ENCODE assay signal across 18 cellular contexts in the genomic region with DNA sequence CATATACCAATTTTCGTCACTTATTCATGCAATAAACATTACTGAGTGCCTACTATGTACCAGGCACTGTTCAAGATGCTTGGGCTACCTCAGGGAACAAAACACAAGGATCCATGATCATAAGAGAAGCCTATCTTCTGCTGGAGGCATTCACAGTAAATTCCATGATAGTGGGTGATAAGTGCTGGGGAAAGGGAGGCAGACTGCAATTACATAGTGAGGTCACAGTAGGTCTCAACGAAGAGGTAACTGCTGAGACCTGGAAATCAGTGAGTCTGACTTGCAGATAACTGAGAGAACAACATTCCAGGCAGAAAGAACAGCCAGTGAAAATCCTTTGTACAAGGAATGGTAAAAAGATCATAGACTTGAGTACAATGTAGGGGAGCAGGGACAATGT. TPM values are rescaled to one million over a fixed set of nuclear protein-coding genes. Genes with fewer than 3 reads are reported as not detected.
A peak's percentile ranks its signal among the peaks of the same experiment; 100 is the strongest.
DNase-seq lines count a peak whose midpoint lies in the region; ATAC-seq and TF ChIP-seq lines count a peak whose summit lies in the region.
"Had no signal": no experiment of that assay in that cellular context is flagged by ENCODE, and none has a peak within 500 bp of the region (broad histone marks: within the 10 kb centered on the region; RNA-seq: fewer than 3 reads in every experiment).

No MANE protein-coding gene starts in this region.

- H3K79me1 ChIP-seq in H9 (ENCODE audit: insufficient read depth, low read depth, low read length, poor library complexity, severe bottlenecking) (peaks cover 25% of the 10 kb centered on the region), trophoblast cell (ENCODE audit: low read length) (no peaks in the 10 kb centered on the region)

- H3K9ac ChIP-seq in H9 (ENCODE audit: extremely low read depth, insufficient read length, low read length): no peak overlapping the region
- H3K9ac ChIP-seq in trophoblast cell (ENCODE audit: low read length): no peak overlapping the region
- H3K9ac ChIP-seq: SK-N-SH had no signal

- TF ChIP-seq CTCF in H9 (conservative IDR thresholded peaks at IDR 0.05) (no peak), left ventricle myocardium inferior (IDR thresholded peaks at IDR 0.05; ENCODE audit: borderline replicate concordance) (no peak)

- H3K4me3 Mint-ChIP-seq in H9: no peak overlapping the region
- no peak overlapping the region for H3K4me3 Mint-ChIP-seq in T-helper 17 cell

- ATAC-seq in T-helper 17 cell: no peak

- H3K23me2 ChIP-seq in H9 (ENCODE audit: insufficient read length, low read depth, low read length, poor library complexity, severe bottlenecking): no peaks in the 10 kb centered on the region

- H4K8ac ChIP-seq in H9 (replicated peaks; ENCODE audit: insufficient read length, low read depth, low read length) (no peak overlapping the region), trophoblast cell (ENCODE audit: low read depth, low read length) (no peak overlapping the region)

- no peak overlapping the region for H2BK5ac ChIP-seq in H9 (ENCODE audit: insufficient read length, low read length)
- H2BK5ac ChIP-seq in trophoblast cell (ENCODE audit: low read depth, low read length, poor library complexity): no peak overlapping the region

- H4K91ac ChIP-seq in H9 (ENCODE audit: insufficient read length, low read depth, low read length): no peak overlapping the region
- no peak overlapping the region for H4K91ac ChIP-seq in trophoblast cell (ENCODE audit: low read depth, low read length)

- H3K23ac ChIP-seq in H9 (ENCODE audit: insufficient read length, low read depth, low read length) (no peak overlapping the region), trophoblast cell (ENCODE audit: low read length) (no peak overlapping the region)

- H3K36me3 ChIP-seq in left ventricle myocardium inferior (no peaks in the 10 kb centered on the region), trophoblast cell (ENCODE audit: control insufficient read depth in 1 of 2, insufficient read depth in 2 of 2, low read length in 2 of 2) (no peaks in the 10 kb centered on the region)
- H3K36me3 ChIP-seq: adrenal gland, BE2C, ovary had no signal

- no CpG with 5 or more reads among the region's 2 CpGs for WGBS in H9 (ENCODE audit: extremely low coverage, insufficient read length, low lambda C conversion rate)
- no CpG with 5 or more reads among the region's 2 CpGs for WGBS in trophoblast cell (ENCODE audit: extremely low coverage, insufficient coverage, insufficient read length)

- H3K36me3 Mint-ChIP-seq in H9 (ENCODE audit: insufficient read depth in 1 of 3, low read depth in 3 of 3) (peaks cover 0 to 2% (median 0%) of the 10 kb centered on the region in 3 experiments; a peak in 2 of 7 replicates), T-helper 17 cell (ENCODE audit: low read depth) (no peaks in the 10 kb centered on the region)

- intact Hi-C loops in left ventricle myocardium inferior (cut with micrococcal nuclease): no loop called here

- H4K20me1 ChIP-seq in H9 (ENCODE audit: control insufficient read depth, insufficient read depth, insufficient read length): peaks cover 3% of the 10 kb centered on the region

- no peak overlapping the region for H2BK12ac ChIP-seq in H9 (ENCODE audit: insufficient read length, low read depth, low read length)
- no peak overlapping the region for H2BK12ac ChIP-seq in trophoblast cell (ENCODE audit: low read length)

- no peaks in the 10 kb centered on the region for H3K9me3 ChIP-seq in H9 (ENCODE audit: control insufficient read depth, low read depth, low read length)
- no peaks in the 10 kb centered on the region for H3K9me3 ChIP-seq in T-helper 17 cell (ENCODE audit: control insufficient read depth, low read length, poor library complexity, severe bottlenecking)
- no peaks in the 10 kb centered on the region for H3K9me3 ChIP-seq in left ventricle myocardium inferior (replicated peaks)
- no peaks in the 10 kb centered on the region for H3K9me3 ChIP-seq in trophoblast cell (ENCODE audit: insufficient read depth, low read depth, low read length)
- H3K9me3 ChIP-seq: adrenal gland, BE2C, ovary, SK-N-SH had no signal

- peaks cover 18 to 20% of the 10 kb centered on the region in 2 experiments for H3K4me1 Mint-ChIP-seq in H9
- H3K4me1 Mint-ChIP-seq in T-helper 17 cell: peaks cover 23% of the 10 kb centered on the region

- peak overlapping the region; percentile 5 for H3K4me3 ChIP-seq in left ventricle myocardium inferior
- no peak overlapping the region for H3K4me3 ChIP-seq in trophoblast cell (ENCODE audit: low read depth, low read length)
- H3K4me3 ChIP-seq: adrenal gland, ovary had no signal

- H3K27me3 Mint-ChIP-seq in H9 (ENCODE audit: low read depth) (no peaks in the 10 kb centered on the region), T-helper 17 cell (no peaks in the 10 kb centered on the region)

- H3K27me3 ChIP-seq in H9 (ENCODE audit: insufficient read depth, low read length): no peaks in the 10 kb centered on the region
- H3K27me3 ChIP-seq in left ventricle myocardium inferior (ENCODE audit: low read depth): no peaks in the 10 kb centered on the region
- no peaks in the 10 kb centered on the region for H3K27me3 ChIP-seq in trophoblast cell (ENCODE audit: insufficient read depth, low read length)
- H3K27me3 ChIP-seq: adrenal gland, BE2C, ovary had no signal

- H3K27ac Mint-ChIP-seq in H9 (peak overlapping the region; percentile 5 to 69 (median 32); a peak in 4 of 7 replicates), T-helper 17 cell (peak overlapping the region; percentile 49)
- H3K27ac Mint-ChIP-seq: activated T-helper 2 cell treated with anti-CD3 and anti-CD28 coated beads, Interferon-gamma antibody, Interleukin-2, Interleukin-4, amounts not matched to agents 10 μg/mL and 5 μg/mL and 100 μg/mL, durations not matched to agents 14 hours and 24 hours and 36 hours had no signal

- no peak overlapping the region for H3K27ac ChIP-seq in H9 (ENCODE audit: insufficient read length, low read depth, low read length)
- peak overlapping the region; percentile 87 for H3K27ac ChIP-seq in left ventricle myocardium inferior (replicated peaks)
- H3K27ac ChIP-seq in trophoblast cell (ENCODE audit: low read depth, low read length): no peak overlapping the region
- H3K27ac ChIP-seq: adrenal gland, ovary had no signal

- no peak for DNase-seq in H9
- no peak for DNase-seq in T-helper 17 cell
- DNase-seq in left ventricle myocardium inferior: no peak
- DNase-seq in trophoblast cell: peak; percentile 10 to 55
- DNase-seq in activated effector memory CD4-positive, alpha-beta T cell treated with Interleukin-2 at 50 U/mL for 16 hours: no peak
- DNase-seq in occipital lobe (lab: John Stamatoyannopoulos, UW): no peak
- no peak for DNase-seq in epidermal melanocyte (ENCODE audit: insufficient read length, low spot score)
- DNase-seq: central memory CD4-positive, alpha-beta T cell; effector CD8-positive, alpha-beta T cell; GF-D8; NCI-H1417; NCI-H2171 treated with DMSO at 0.1 percent for 48 hours; NCI-H748 treated with DMSO at 0.1 percent for 48 hours; ovary had no signal

- no peak overlapping the region for H2BK120ac ChIP-seq in H9 (ENCODE audit: low read depth, low read length, poor library complexity, severe bottlenecking)
- no peak overlapping the region for H2BK120ac ChIP-seq in trophoblast cell (ENCODE audit: insufficient read depth, low read length, poor library complexity)

- no peak overlapping the region for H4K5ac ChIP-seq in H9 (ENCODE audit: insufficient read length, low read depth, low read length)

- H2AK5ac ChIP-seq in H9 (ENCODE audit: insufficient read length, low read length) (no peak overlapping the region), trophoblast cell (ENCODE audit: low read length) (no peak overlapping the region)

- H3K4me2 ChIP-seq in H9 (ENCODE audit: insufficient read depth, insufficient read length, low read length) (no peak overlapping the region), trophoblast cell (ENCODE audit: low read length) (no peak overlapping the region)
- H3K4me2 ChIP-seq: SK-N-SH had no signal

- H2AFZ ChIP-seq in H9 (ENCODE audit: low read length) (no peak overlapping the region), trophoblast cell (ENCODE audit: insufficient read depth, low read length, poor library complexity) (no peak overlapping the region)

- H2BK20ac ChIP-seq in H9 (ENCODE audit: low read depth, low read length, poor library complexity, severe bottlenecking): no peak overlapping the region

- H3K18ac ChIP-seq in H9 (ENCODE audit: insufficient read length, low read depth, low read length) (no peak overlapping the region), trophoblast cell (ENCODE audit: low read length) (no peak overlapping the region)

- no peak overlapping the region for H4K12ac ChIP-seq in trophoblast cell (ENCODE audit: low read depth, low read length)

- no peak overlapping the region for H3T11ph ChIP-seq in H9 (ENCODE audit: low read length)

- peaks cover 44% of the 10 kb centered on the region for H3K79me2 ChIP-seq in H9 (ENCODE audit: insufficient read depth, low read length)
- peaks cover 15% of the 10 kb centered on the region for H3K79me2 ChIP-seq in trophoblast cell (ENCODE audit: control insufficient read depth, insufficient read depth, low read length, poor library complexity)

- no peak overlapping the region for H3K4ac ChIP-seq in H9 (ENCODE audit: low read depth, low read length)
- no peak overlapping the region for H3K4ac ChIP-seq in trophoblast cell (ENCODE audit: low read depth, low read length)

- H3K4me1 ChIP-seq in H9 (ENCODE audit: insufficient read depth, low read length) (peaks cover 3% of the 10 kb centered on the region; the same call in 1 of the 2 replicates), left ventricle myocardium inferior (peaks cover 84% of the 10 kb centered on the region), trophoblast cell (ENCODE audit: control insufficient read depth in 1 of 2, insufficient read depth in 2 of 2, low read length in 2 of 2) (peaks cover 4 to 6% of the 10 kb centered on the region in 2 experiments)

- no peaks in the 10 kb centered on the region for H3K9me3 Mint-ChIP-seq in H9
- H3K9me3 Mint-ChIP-seq: activated T-helper 2 cell treated with anti-CD3 and anti-CD28 coated beads, Interferon-gamma antibody, Interleukin-2, Interleukin-4, amounts not matched to agents 10 μg/mL and 5 μg/mL and 100 μg/mL, durations not matched to agents 14 hours and 24 hours and 36 hours had no signal

- no peak overlapping the region for H3K14ac ChIP-seq in H9 (ENCODE audit: insufficient read depth, low read length)
- no peak overlapping the region for H3K14ac ChIP-seq in trophoblast cell (ENCODE audit: low read length)

- H2BK15ac ChIP-seq in H9 (ENCODE audit: low read depth, low read length): no peak overlapping the region

- H3K56ac ChIP-seq in H9 (ENCODE audit: insufficient read length, low read depth, low read length): no peak overlapping the region

RNA-seq across cellular contexts. Expression of a gene that starts 33.6 kb away (rescaled TPM):
- total RNA-seq in H9 (2021) (103 and 112 TPM in 2 replicates), T-helper 17 cell (100 to 1,000 TPM; 115 to 123 TPM), left ventricle myocardium inferior (137 TPM), occipital lobe (216 TPM)
- 56.2 and 59.5 TPM in 2 replicates for polyA plus RNA-seq in trophoblast cell (2013)

Comparison
In these comparisons a context has a peak if more than half of its experiments do, and no peak if none do; other contexts are left out.
1. DNase-seq: peak in trophoblast cell (2 of 2); none in H9 (single experiment), T-helper 17 cell (0 of 3), left ventricle myocardium inferior (single experiment), activated effector memory CD4-positive, alpha-beta T cell treated with Interleukin-2 at 50 U/mL for 16 hours (single experiment), occipital lobe (single experiment) and epidermal melanocyte (single experiment).